8 cellular contexts compared by ENCODE assay signal in genomic region chr1:62391369-62391971, GRCh38. TPM values are rescaled to one million over a fixed set of nuclear protein-coding genes. Genes with fewer than 3 reads are reported as not detected.
A peak's percentile ranks its signal among the peaks of the same experiment; 100 is the strongest.
DNase-seq lines count a peak whose midpoint lies in the region; ATAC-seq and TF ChIP-seq lines count a peak whose summit lies in the region.

No MANE protein-coding gene starts in this region.

- 34% methylated on average over 3 of the region's 3 CpGs for WGBS in liver

- no peak overlapping the region for H3K27ac Mint-ChIP-seq in activated CD4-positive, alpha-beta T cell treated with anti-CD3 and anti-CD28 coated beads, Interleukin-2, amount 10 ng/mL, durations not matched to agents 24 days and 14 days
- no peak overlapping the region for H3K27ac Mint-ChIP-seq in activated T-cell treated with anti-CD3 and anti-CD28 coated beads, Interleukin-2, amount 50 U/mL, for 72 hours

- H3K36me3 Mint-ChIP-seq in activated CD4-positive, alpha-beta T cell treated with anti-CD3 and anti-CD28 coated beads, Interleukin-2, amount 10 ng/mL, durations not matched to agents 24 days and 14 days (ENCODE audit: low read depth) = no peaks in the 10 kb centered on the region
- H3K36me3 Mint-ChIP-seq in activated T-cell treated with anti-CD3 and anti-CD28 coated beads, Interleukin-2, amount 50 U/mL, for 72 hours (ENCODE audit: insufficient read depth in 2 of 2) = no peaks in the 10 kb centered on the region

- H3K4me3 ChIP-seq in liver (ENCODE audit: low read depth in 1 of 3, low read length in 3 of 3) = no peak overlapping the region

- H3K36me3 ChIP-seq in liver (ENCODE audit: control insufficient read depth in 4 of 4, insufficient read depth in 3 of 4, low read depth in 1 of 4, low read length in 3 of 4) = no peaks in the 10 kb centered on the region

- TF ChIP-seq CTCF in liver (IDR thresholded peaks at IDR 0.05; ENCODE audit: low read depth, low read length, missing input control) = peak; percentile 6

- H3K27me3 ChIP-seq in liver (ENCODE audit: control insufficient read depth in 4 of 4, insufficient read depth in 4 of 4, low read length in 3 of 4) = no peaks in the 10 kb centered on the region

- peaks cover 15% of the 10 kb centered on the region for H3K27me3 Mint-ChIP-seq in activated CD4-positive, alpha-beta T cell treated with anti-CD3 and anti-CD28 coated beads, Interleukin-2, amount 10 ng/mL, durations not matched to agents 24 days and 14 days
- peaks cover 10% of the 10 kb centered on the region for H3K27me3 Mint-ChIP-seq in activated T-cell treated with anti-CD3 and anti-CD28 coated beads, Interleukin-2, amount 50 U/mL, for 72 hours (ENCODE audit: low read depth)

- peak; percentile 61 to 66 for ATAC-seq in activated T-cell treated with anti-CD3 and anti-CD28 coated beads, Interleukin-2, amount 50 U/mL, for 72 hours (replicated peaks in 1 of 2)
- ATAC-seq in GM19463 (IDR thresholded peaks at IDR 0.05; ENCODE audit: unreplicated experiment) (no peak), sciatic nerve (no peak), HG02840 (IDR thresholded peaks at IDR 0.05; ENCODE audit: low FRiP score, unreplicated experiment) (no peak)

- H3K27ac ChIP-seq in liver (ENCODE audit: low read depth in 1 of 2, low read length in 2 of 2) = no peak overlapping the region

- H3K4me1 ChIP-seq in liver (ENCODE audit: control insufficient read depth in 4 of 4, insufficient read depth in 4 of 4, low read length in 3 of 4) = peaks cover 4 to 6% (median 5%) of the 10 kb centered on the region in 4 donors

- H3K9me3 ChIP-seq in liver (ENCODE audit: control insufficient read depth in 4 of 4, low read length in 3 of 4) = no peaks in the 10 kb centered on the region

- no peaks in the 10 kb centered on the region for H3K4me1 Mint-ChIP-seq in activated CD4-positive, alpha-beta T cell treated with anti-CD3 and anti-CD28 coated beads, Interleukin-2, amount 10 ng/mL, durations not matched to agents 24 days and 14 days
- H3K4me1 Mint-ChIP-seq in activated T-cell treated with anti-CD3 and anti-CD28 coated beads, Interleukin-2, amount 50 U/mL, for 72 hours (ENCODE audit: low read depth) = no peaks in the 10 kb centered on the region

- H3K9me3 Mint-ChIP-seq in activated CD4-positive, alpha-beta T cell treated with anti-CD3 and anti-CD28 coated beads, Interleukin-2, amount 10 ng/mL, durations not matched to agents 24 days and 14 days = no peaks in the 10 kb centered on the region
- H3K9me3 Mint-ChIP-seq in activated T-cell treated with anti-CD3 and anti-CD28 coated beads, Interleukin-2, amount 50 U/mL, for 72 hours = no peaks in the 10 kb centered on the region

- DNase-seq in activated CD4-positive, alpha-beta T cell treated with anti-CD3 and anti-CD28 coated beads, Interleukin-2, amount 10 ng/mL, durations not matched to agents 24 days and 14 days = peak; percentile 69
- DNase-seq in activated CD4-positive, alpha-beta T cell treated with anti-CD3 and anti-CD28 coated beads, Interleukin-2, amount 50 U/mL, for 4 hours = no peak
- peak; percentile 22 to 30 for DNase-seq in activated T-cell treated with anti-CD3 and anti-CD28 coated beads, Interleukin-2, amount 50 U/mL, for 72 hours
- no peak for DNase-seq in sciatic nerve (ENCODE audit: low spot score)

- H3K4me3 Mint-ChIP-seq in activated CD4-positive, alpha-beta T cell treated with anti-CD3 and anti-CD28 coated beads, Interleukin-2, amount 10 ng/mL, durations not matched to agents 24 days and 14 days = no peak overlapping the region
- H3K4me3 Mint-ChIP-seq in activated T-cell treated with anti-CD3 and anti-CD28 coated beads, Interleukin-2, amount 50 U/mL, for 72 hours = no peak overlapping the region

- no peak for TF ChIP-seq EP300 in Ishikawa (IDR thresholded peaks at IDR 0.05; ENCODE audit: borderline replicate concordance)

- intact Hi-C loops in activated CD4-positive, alpha-beta T cell treated with anti-CD3 and anti-CD28 coated beads, Interleukin-2, amount 10 ng/mL, durations not matched to agents 24 days and 14 days (cut with micrococcal nuclease) = no loop called here
- intact Hi-C loops in sciatic nerve (cut with DNase I) = no loop called here

- no peak overlapping the region for H3K9ac ChIP-seq in liver (ENCODE audit: low read depth in 1 of 2, low read length in 2 of 2)

- TF ChIP-seq RAD21 in Ishikawa (IDR thresholded peaks at IDR 0.05; ENCODE audit: low read depth) (peak; percentile 48), liver (IDR thresholded peaks at IDR 0.05) (peak in 1 of 2 donors; percentile 17)

TF ChIP-seq in Ishikawa, 13 proteins besides CTCF, POLR2A, EP300 and RAD21 (continues in another document):
- TF ChIP-seq USF1 (IDR thresholded peaks at IDR 0.05) (no peak), CEBPB (IDR thresholded peaks at IDR 0.05) (no peak), CREB1 (IDR thresholded peaks at IDR 0.05; ENCODE audit: low read depth) (no peak), EGR1 (IDR thresholded peaks at IDR 0.05) (no peak), TAF1 (IDR thresholded peaks at IDR 0.05; ENCODE audit: low read depth) (no peak), YY1 (IDR thresholded peaks at IDR 0.05; ENCODE audit: low read depth) (no peak), FOXM1 (IDR thresholded peaks at IDR 0.05; ENCODE audit: borderline replicate concordance, low read depth) (no peak), NFIC (IDR thresholded peaks at IDR 0.05) (no peak), ZBTB7A (IDR thresholded peaks at IDR 0.05; ENCODE audit: low read depth) (no peak), TCF12 (IDR thresholded peaks at IDR 0.05; ENCODE audit: low read depth) (no peak)

TF ChIP-seq in liver, 16 proteins besides CTCF, POLR2A, EP300 and RAD21:
- TF ChIP-seq ZBTB33 (IDR thresholded peaks at IDR 0.05) (no peak), SP1 (IDR thresholded peaks at IDR 0.05) (no peak), TAF1 (conservative IDR thresholded peaks at IDR 0.05) (no peak), JUND (IDR thresholded peaks at IDR 0.05) (no peak)
TF ChIP-seq in liver: peak in this region for 0.

RNA-seq across cellular contexts. Expression of gene USP1, which starts 45.4 kb away (rescaled TPM):
- 77.4 and 81.5 TPM in 2 replicates for total RNA-seq in activated CD4-positive, alpha-beta T cell treated with anti-CD3 and anti-CD28 coated beads, Interleukin-2, amount 10 ng/mL, durations not matched to agents 24 days and 14 days
- total RNA-seq in activated T-cell treated with anti-CD3 and anti-CD28 coated beads, Interleukin-2, amount 50 U/mL, for 72 hours = 10 to 100 TPM; 74.8 to 84.3 TPM
- total RNA-seq in liver (10 to 100 TPM in 1 of 2 donors, 1 to 10 TPM in 1; 8.1 to 33.8 TPM), sciatic nerve (34.0 TPM)
- polyA plus RNA-seq in liver = 1 to 10 TPM; 5.1 to 7.4 TPM

Comparison
In these comparisons a context has a peak if more than half of its experiments do, and no peak if none do; other contexts are left out.
1. DNase-seq: peak in activated CD4-positive, alpha-beta T cell treated with anti-CD3 and anti-CD28 coated beads, Interleukin-2, amount 10 ng/mL, durations not matched to agents 24 days and 14 days (single experiment) and activated T-cell treated with anti-CD3 and anti-CD28 coated beads, Interleukin-2, amount 50 U/mL, for 72 hours (2 of 2); none in activated CD4-positive, alpha-beta T cell treated with anti-CD3 and anti-CD28 coated beads, Interleukin-2, amount 50 U/mL, for 4 hours (0 of 2) and sciatic nerve (single experiment).
2. ATAC-seq: peak in activated T-cell treated with anti-CD3 and anti-CD28 coated beads, Interleukin-2, amount 50 U/mL, for 72 hours (2 of 2); none in GM19463 (single experiment), sciatic nerve (single experiment) and HG02840 (single experiment).